ENCODE assay signal across 16 cellular contexts in the genomic region with DNA sequence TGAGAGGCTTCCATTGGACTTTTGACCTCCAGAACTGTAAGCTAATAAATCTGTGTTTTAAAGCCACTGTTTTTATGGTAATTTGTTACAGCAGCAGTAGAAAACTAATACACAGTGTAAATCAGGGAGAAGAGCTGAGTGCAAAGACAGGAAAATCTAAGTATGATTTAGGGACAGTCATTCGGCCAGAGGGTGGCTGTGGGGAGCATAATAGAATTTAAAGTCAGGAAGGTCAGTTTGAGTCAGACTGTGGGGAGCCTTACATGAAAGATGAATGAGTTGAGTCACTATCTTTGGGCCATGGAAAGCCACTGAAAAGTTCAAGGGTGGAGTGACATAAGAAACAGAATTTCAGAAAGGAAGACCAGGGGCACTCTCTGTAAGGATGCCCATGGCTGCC. TPM values are rescaled to one million over a fixed set of nuclear protein-coding genes. Genes with fewer than 3 reads are reported as not detected.
DNase-seq lines count a peak whose midpoint lies in the region; ATAC-seq, FAIRE-seq and TF ChIP-seq lines count a peak whose summit lies in the region.
"Had no signal": no experiment of that assay in that cellular context is flagged by ENCODE, and none has a peak within 500 bp of the region (broad histone marks: within the 10 kb centered on the region; RNA-seq: fewer than 3 reads in every experiment).

No MANE protein-coding gene starts in this region.

- no peaks in the 10 kb centered on the region for H3K79me2 ChIP-seq in astrocyte (ENCODE audit: insufficient read depth, low read length)

- no peaks in the 10 kb centered on the region for H3K36me3 ChIP-seq in astrocyte (ENCODE audit: insufficient read depth, low read length)
- H3K36me3 ChIP-seq: sigmoid colon had no signal

- H3K36me3 Mint-ChIP-seq in astrocyte (ENCODE audit: low read depth, unreplicated experiment) (no peaks in the 10 kb centered on the region), T-helper 17 cell (ENCODE audit: low read depth) (no peaks in the 10 kb centered on the region)
- H3K36me3 Mint-ChIP-seq: activated naive CD4-positive, alpha-beta T cell treated with anti-CD3 and anti-CD28 coated beads, Interleukin-2, amount 10 ng/mL, durations not matched to agents 7 days and 5 days; CD8-positive, alpha-beta T cell had no signal

- H3K9me3 ChIP-seq in astrocyte (ENCODE audit: insufficient read depth, low read depth, low read length) (no peaks in the 10 kb centered on the region), T-helper 17 cell (ENCODE audit: control insufficient read depth, low read length, poor library complexity, severe bottlenecking) (no peaks in the 10 kb centered on the region)
- H3K9me3 ChIP-seq: sigmoid colon had no signal

- no peak overlapping the region for H3K9ac ChIP-seq in astrocyte (ENCODE audit: low read length)

- H3K27ac Mint-ChIP-seq in astrocyte (ENCODE audit: unreplicated experiment): no peak overlapping the region
- no peak overlapping the region for H3K27ac Mint-ChIP-seq in T-helper 17 cell
- H3K27ac Mint-ChIP-seq: activated naive CD4-positive, alpha-beta T cell treated with anti-CD3 and anti-CD28 coated beads, Interleukin-2, amount 10 ng/mL, durations not matched to agents 7 days and 5 days; CD8-positive, alpha-beta T cell; nephron had no signal

- H3K4me3 ChIP-seq in astrocyte (ENCODE audit: insufficient read depth, low read depth, low read length): no peak overlapping the region
- H3K4me3 ChIP-seq: sigmoid colon had no signal

- H3K4me3 Mint-ChIP-seq in astrocyte (ENCODE audit: unreplicated experiment): no peak overlapping the region
- H3K4me3 Mint-ChIP-seq in T-helper 17 cell: no peak overlapping the region
- H3K4me3 Mint-ChIP-seq: activated naive CD4-positive, alpha-beta T cell treated with anti-CD3 and anti-CD28 coated beads, Interleukin-2, amount 10 ng/mL, durations not matched to agents 7 days and 5 days; CD8-positive, alpha-beta T cell; nephron had no signal

- ATAC-seq in GM18505 (IDR thresholded peaks at IDR 0.05; ENCODE audit: unreplicated experiment): peak; percentile 75
- ATAC-seq in GM19395 (IDR thresholded peaks at IDR 0.05; ENCODE audit: unreplicated experiment): peak; percentile 63
- ATAC-seq in HG02981 (IDR thresholded peaks at IDR 0.05; ENCODE audit: unreplicated experiment): peak; percentile 70
- ATAC-seq in T-helper 17 cell: no peak
- ATAC-seq: CD8-positive, alpha-beta T cell had no signal

- TF ChIP-seq CTCF in astrocyte (IDR thresholded peaks at IDR 0.05; ENCODE audit: insufficient read depth, low read depth, low read length): no peak

- no peaks in the 10 kb centered on the region for H3K4me1 ChIP-seq in astrocyte (ENCODE audit: insufficient read depth, low read length)
- H3K4me1 ChIP-seq: sigmoid colon had no signal

- H3K9me3 Mint-ChIP-seq in astrocyte (ENCODE audit: unreplicated experiment): peaks cover 3% of the 10 kb centered on the region
- H3K9me3 Mint-ChIP-seq: activated naive CD4-positive, alpha-beta T cell treated with anti-CD3 and anti-CD28 coated beads, Interleukin-2, amount 10 ng/mL, durations not matched to agents 7 days and 5 days; CD8-positive, alpha-beta T cell had no signal

- FAIRE-seq in astrocyte (lab: Jason Lieb, UNC): no peak

- H3K4me2 ChIP-seq in astrocyte (ENCODE audit: low read length): no peak overlapping the region

- no peaks in the 10 kb centered on the region for H4K20me1 ChIP-seq in astrocyte (ENCODE audit: insufficient read depth, low read length)

- no peaks in the 10 kb centered on the region for H3K27me3 ChIP-seq in astrocyte (ENCODE audit: insufficient read depth, low read length)
- H3K27me3 ChIP-seq: sigmoid colon had no signal

- H2AFZ ChIP-seq in astrocyte (ENCODE audit: low read depth, low read length): no peak overlapping the region

- TF ChIP-seq POLR2A in GM18505 (IDR thresholded peaks at IDR 0.05; ENCODE audit: borderline replicate concordance, extremely low read depth, insufficient read depth, insufficient read length): no peak

- H3K27me3 Mint-ChIP-seq in astrocyte (ENCODE audit: low read depth, unreplicated experiment) (no peaks in the 10 kb centered on the region), T-helper 17 cell (peaks cover 7% of the 10 kb centered on the region)

- peak; percentile 9 for DNase-seq in astrocyte (ENCODE audit: low read depth)
- DNase-seq in T-helper 17 cell: no peak
- DNase-seq in Ammon's horn (ENCODE audit: low spot score): no peak
- no peak for DNase-seq in NCI-H2227 treated with DMSO at 0.1 percent for 48 hours (lab: John Stamatoyannopoulos, UW)
- DNase-seq: activated naive CD4-positive, alpha-beta T cell treated with anti-CD3 and anti-CD28 coated beads, Interleukin-2, amount 10 ng/mL, durations not matched to agents 7 days and 5 days; CD8-positive, alpha-beta T cell; cerebellar nuclear complex; hippocampal formation; NCI-H2029; sigmoid colon; SW 1271 had no signal

- H3K4me1 Mint-ChIP-seq in astrocyte (ENCODE audit: low read depth, unreplicated experiment): peaks cover 11% of the 10 kb centered on the region
- H3K4me1 Mint-ChIP-seq in T-helper 17 cell: peaks cover 6% of the 10 kb centered on the region
- H3K4me1 Mint-ChIP-seq: activated naive CD4-positive, alpha-beta T cell treated with anti-CD3 and anti-CD28 coated beads, Interleukin-2, amount 10 ng/mL, durations not matched to agents 7 days and 5 days; nephron had no signal

- H3K27ac ChIP-seq in astrocyte (ENCODE audit: low read depth, low read length): no peak overlapping the region
- H3K27ac ChIP-seq: epithelial cell of prostate, sigmoid colon had no signal

RNA-seq across cellular contexts. Expression of gene SSX2IP, which starts 52.4 kb away (rescaled TPM):
- total RNA-seq in astrocyte (13.4 and 14.1 TPM in 2 replicates), T-helper 17 cell (10 to 100 TPM in 1 of 2 donors, 1 to 10 TPM in 1; 6.6 to 17.2 TPM)
